26 cellular contexts compared by ENCODE assay signal in the genomic region with DNA sequence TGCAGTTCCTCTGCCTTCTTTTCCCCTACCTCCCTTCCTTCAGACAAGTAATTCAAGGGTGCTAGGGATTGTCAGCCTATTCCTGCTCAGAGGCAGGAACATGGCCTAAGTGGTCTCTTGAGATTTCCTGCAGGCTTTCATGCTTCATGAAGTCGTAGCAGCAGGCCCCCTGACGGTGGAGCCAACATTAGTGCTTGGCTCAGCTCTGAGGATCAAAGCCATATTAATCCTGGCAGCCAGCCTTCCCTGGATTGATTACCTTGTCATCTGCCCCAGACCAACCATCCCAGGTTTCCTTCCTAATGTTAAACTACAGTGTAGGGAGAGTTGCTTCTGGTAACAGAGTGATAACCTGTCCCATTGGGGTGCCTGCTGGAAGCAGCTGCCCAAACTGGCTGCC.
DNase-seq lines count a peak whose midpoint lies in the region; ATAC-seq lines count a peak whose summit lies in the region.
"Had no signal": no experiment of that assay in that cellular context is flagged by ENCODE, and none has a peak within 500 bp of the region (broad histone marks: within the 10 kb centered on the region; RNA-seq: fewer than 3 reads in every experiment).

No MANE protein-coding gene starts in this region.

- DNase-seq in D341Med (ENCODE audit: low spot score) (peak; percentile 75), ELF-1 (ENCODE audit: low read depth, low spot score) (peak; percentile 28), NCI-H524 treated with DMSO at 0.1 percent for 48 hours (lab: John Stamatoyannopoulos, UW) (peak; percentile 49), left lobe of liver (ENCODE audit: low spot score) (no peak), NCI-H526 treated with DMSO at 0.1 percent for 48 hours (lab: John Stamatoyannopoulos, UW) (no peak), DMS114 treated with DMSO at 0.1 percent for 48 hours (lab: John Stamatoyannopoulos, UW; ENCODE audit: unreplicated experiment) (no peak)
- DNase-seq: activated B cell treated with CpG ODN at 0.5 μM for 24 hours; activated CD4-positive, alpha-beta memory T cell treated with anti-CD3 and anti-CD28 coated beads for 36 hours; activated CD8-positive, alpha-beta memory T cell treated with anti-CD3 and anti-CD28 coated beads, Interleukin-2, amount 50 U/mL, for 48 hours; CD4-positive, alpha-beta memory T cell; cortex of kidney; DMS53; foreskin keratinocyte; natural killer cell; NCI-H2081; pancreas; SHP77 treated with DMSO at 0.1 percent for 48 hours; stimulated activated CD4-positive, alpha-beta T cell treated with anti-CD3 and anti-CD28 coated beads, Interleukin-4, amount 100 ng/mL, for 4 hours; stimulated activated naive CD4-positive, alpha-beta T cell treated with Interleukin-2 at 50 U/mL for 16 hours; SW 1271; T1000; testis had no signal

- peak; percentile 68 for ATAC-seq in left lobe of liver
- no peak for ATAC-seq in GM21367 (IDR thresholded peaks at IDR 0.05; ENCODE audit: unreplicated experiment)
- ATAC-seq: activated T-helper 17 cell treated with anti-CD3 and anti-CD28 coated beads, Interleukin-2, amount 50 U/mL, for 72 hours; esophagus mucosa; foreskin keratinocyte; natural killer cell; Panc1; pancreas had no signal

Comparison
In these comparisons a context has a peak if more than half of its experiments do, and no peak if none do; other contexts are left out.
1. DNase-seq: peak in D341Med (single experiment), ELF-1 (single experiment) and NCI-H524 treated with DMSO at 0.1 percent for 48 hours (single experiment); none in left lobe of liver (single experiment), NCI-H526 treated with DMSO at 0.1 percent for 48 hours (single experiment) and DMS114 treated with DMSO at 0.1 percent for 48 hours (single experiment).